In genomic region chr3:66487475-66487874, GRCh38 we compare ENCODE assay signal across 10 cellular contexts. TPM values are rescaled to one million over a fixed set of nuclear protein-coding genes. Genes with fewer than 3 reads are reported as not detected.
A peak's percentile ranks its signal among the peaks of the same experiment; 100 is the strongest.
DNase-seq lines count a peak whose midpoint lies in the region; ATAC-seq and TF ChIP-seq lines count a peak whose summit lies in the region.
"Had no signal": no experiment of that assay in that cellular context is flagged by ENCODE, and none has a peak within 500 bp of the region (broad histone marks: within the 10 kb centered on the region; RNA-seq: fewer than 3 reads in every experiment).

No MANE protein-coding gene starts in this region.

- H3K4me2 ChIP-seq in GM23248 (ENCODE audit: unreplicated experiment), result peak overlapping the region; percentile 68

- H3K9me2 ChIP-seq in GM23248 (ENCODE audit: insufficient read depth), result no peaks in the 10 kb centered on the region

- peaks cover 24% of the 10 kb centered on the region for H3F3A ChIP-seq in GM23248 (ENCODE audit: insufficient read depth)

- TF ChIP-seq POLR2A in gastrocnemius medialis (IDR thresholded peaks at IDR 0.05), result no peak

- H2AFZ ChIP-seq in GM23248, result peak overlapping the region; percentile 3; the same call in 1 of the 2 replicates

- in situ Hi-C loops in GM23248 (cut with MboI) (no loop called here), gastrocnemius medialis (cut with MboI; ENCODE audit: low sequenced_read_pairs in 4 of 4) (no loop called here)

- H3K27me3 ChIP-seq in GM23248 (replicated peaks; ENCODE audit: insufficient read depth), result no peaks in the 10 kb centered on the region
- H3K27me3 ChIP-seq in gastrocnemius medialis, result no peaks in the 10 kb centered on the region

- H3K27ac ChIP-seq in GM23248 (no peak overlapping the region; the same call in 1 of the 2 replicates), gastrocnemius medialis (peak overlapping the region; percentile 92 to 96 (median 94))

- peak; percentile 49 for ATAC-seq in gastrocnemius medialis
- ATAC-seq: GM12878 had no signal

- no peaks in the 10 kb centered on the region for H3K36me3 ChIP-seq in GM23248 (ENCODE audit: low read depth)
- H3K36me3 ChIP-seq in gastrocnemius medialis, result no peaks in the 10 kb centered on the region

- H3K4me3 ChIP-seq in GM23248 (peak overlapping the region; percentile 40; the same call in 1 of the 2 replicates), gastrocnemius medialis (no peak overlapping the region)
- H3K4me3 ChIP-seq: GM12878 had no signal

- no peak for TF ChIP-seq CTCF in gastrocnemius medialis (IDR thresholded peaks at IDR 0.05 in 4 of 5, conservative IDR thresholded peaks at IDR 0.05 in 1 of 5)

- intact Hi-C loops in gastrocnemius medialis (cut with DNase I; ENCODE audit: low total_unique reads), result no loop called here

- DNase-seq in GM23248 (peak; percentile 71), RPMI7951 (ENCODE audit: low read depth) (peak; percentile 71), fibroblast of gingiva (ENCODE audit: low read depth) (peak; percentile 62), gastrocnemius medialis (peak in 1 of 2 donors; percentile 41), cerebellar nuclear complex (lab: John Stamatoyannopoulos, UW) (no peak), NCI-H146 treated with DMSO at 0.1 percent for 48 hours (lab: John Stamatoyannopoulos, UW; ENCODE audit: unreplicated experiment) (no peak), GM19238 (ENCODE audit: insufficient read length, low spot score) (no peak)
- DNase-seq: NCI-H1930, OCI-M1 had no signal

- H3K9ac ChIP-seq in GM23248, result 0 out of 2 replicates have a peak overlapping the region, but pooled peaks have one; percentile 1

- 19 to 20% methylated on average over 5 of the region's 5 CpGs for WGBS in GM23248 (ENCODE audit: low coverage in 1 of 2, low lambda C conversion rate in 2 of 2, missing lambda C conversion rate in 2 of 2), 2 experiments

- H3K79me2 ChIP-seq in GM23248 (ENCODE audit: insufficient read depth), result peaks cover 30% of the 10 kb centered on the region; the same call in 1 of the 2 replicates

- H3K9me3 ChIP-seq in GM23248 (ENCODE audit: low read depth) (no peaks in the 10 kb centered on the region), gastrocnemius medialis (no peaks in the 10 kb centered on the region)

- H4K20me1 ChIP-seq in GM23248 (ENCODE audit: insufficient read depth), result no peaks in the 10 kb centered on the region

- peaks cover 36% of the 10 kb centered on the region for H3K4me1 ChIP-seq in GM23248 (ENCODE audit: insufficient read depth)
- H3K4me1 ChIP-seq in gastrocnemius medialis, result peaks cover 93 to 97% of the 10 kb centered on the region in 2 donors

RNA-seq across cellular contexts. Expression of gene LRIG1, which starts 13.3 kb away (rescaled TPM):
- total RNA-seq in GM23248 (2014; rRNA removed; shearing (Covaris generic)), result 6.5 and 10.0 TPM in 2 replicates
- polyA plus RNA-seq in GM23248 (2016; fragmentation: Nextera tagmentation; extraction: Ambion mirVana), result 2.8 and 3.1 TPM in 2 replicates
- total RNA-seq in RPMI7951 (2014; rRNA removed; shearing (Covaris generic)), result 51.9 and 56.7 TPM in 2 replicates
- total RNA-seq in gastrocnemius medialis, result 100 to 1,000 TPM in 1 of 4 donors, 10 to 100 TPM in 3; 45.3 to 103 (median 58.6) TPM

Comparison
In these comparisons a context has a peak if more than half of its experiments do, and no peak if none do; other contexts are left out.
1. DNase-seq: peak in GM23248 (single experiment), RPMI7951 (single experiment) and fibroblast of gingiva (single experiment); none in cerebellar nuclear complex (0 of 2), NCI-H146 treated with DMSO at 0.1 percent for 48 hours (single experiment) and GM19238 (single experiment).